30 cellular contexts compared by ENCODE assay signal in the genomic region with DNA sequence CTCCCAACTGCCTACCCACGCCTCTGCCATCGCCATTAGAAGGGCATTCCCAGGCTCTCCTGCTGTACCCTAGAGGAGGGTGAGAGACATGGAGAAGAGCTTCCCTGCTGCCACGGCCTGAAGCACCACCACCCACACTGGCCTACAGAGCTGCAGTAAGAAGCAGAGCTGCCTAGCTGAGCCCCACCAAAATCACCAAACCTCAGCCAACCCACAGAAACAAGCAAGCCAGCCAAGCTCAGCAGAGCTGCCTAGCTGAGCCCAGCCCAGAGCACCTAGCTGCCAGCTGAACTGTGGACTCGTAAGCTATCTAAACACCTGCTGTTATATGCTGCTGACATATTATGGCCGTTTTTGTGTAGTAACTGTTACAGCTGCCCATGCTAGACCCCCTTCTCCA.
"Had no signal": no experiment of that assay in that cellular context is flagged by ENCODE, and none has a peak within 500 bp of the region (broad histone marks: within the 10 kb centered on the region; RNA-seq: fewer than 3 reads in every experiment).

No MANE protein-coding gene starts in this region.

- H3K36me3 ChIP-seq: neural progenitor cell, ovary, spleen, stomach, thoracic aorta, thyroid gland, tibial nerve, upper lobe of left lung, vagina had no signal

- H3K4me2 ChIP-seq: neural progenitor cell, smooth muscle cell had no signal

- ATAC-seq: natural killer cell; psoas muscle; right cardiac atrium; sciatic nerve; stimulated activated naive B cell treated with anti-CD40 and anti-IgM and Interleukin-4, amounts not matched to agents 10 μg/mL and 1 μg/mL and 100 μg/mL, for 72 hours had no signal

- H3K27me3 ChIP-seq: neural progenitor cell, ovary, spleen, stomach, thyroid gland, tibial nerve, upper lobe of left lung, vagina had no signal

- H2AFZ ChIP-seq: neural progenitor cell, parathyroid adenoma had no signal

- H3K4me3 ChIP-seq: neural progenitor cell, ovary, psoas muscle, skin epidermis, smooth muscle cell, spleen, stomach, thoracic aorta, thyroid gland, tibial nerve, upper lobe of left lung, vagina had no signal

- H3K36me3 Mint-ChIP-seq: natural killer cell; neural progenitor cell; stimulated activated naive B cell treated with anti-CD40 and anti-IgM and Interleukin-4, amounts not matched to agents 10 μg/mL and 1 μg/mL and 100 μg/mL, for 72 hours had no signal

- FAIRE-seq: urothelium cell line had no signal

- H3K79me2 ChIP-seq: parathyroid adenoma had no signal

- H3K9me3 ChIP-seq: ovary, psoas muscle, spleen, stomach, thoracic aorta, thyroid gland, tibial nerve, upper lobe of left lung, vagina had no signal

- H3K4me1 Mint-ChIP-seq: natural killer cell; neural progenitor cell; stimulated activated naive B cell treated with anti-CD40 and anti-IgM and Interleukin-4, amounts not matched to agents 10 μg/mL and 1 μg/mL and 100 μg/mL, for 72 hours had no signal

- H3K9ac ChIP-seq: neural progenitor cell, parathyroid adenoma had no signal

- H3K9me3 Mint-ChIP-seq: natural killer cell; nephron; neural progenitor cell; stimulated activated naive CD8-positive, alpha-beta T cell treated with anti-CD3 and anti-CD28 coated beads, Interleukin-15, Interleukin-2, amounts not matched to agents 100 ng/mL and 50 ng/mL, for 24 hours had no signal

- H3K27ac Mint-ChIP-seq: natural killer cell; nephron; neural progenitor cell; progenitor cell of endocrine pancreas; stimulated activated naive B cell treated with anti-CD40 and anti-IgM and Interleukin-4, amounts not matched to agents 10 μg/mL and 1 μg/mL and 100 μg/mL, for 72 hours; stimulated activated naive CD8-positive, alpha-beta T cell treated with anti-CD3 and anti-CD28 coated beads, Interleukin-15, Interleukin-2, amounts not matched to agents 100 ng/mL and 50 ng/mL, for 24 hours had no signal

- H3K27ac ChIP-seq: neural progenitor cell, ovary, parathyroid adenoma, psoas muscle, skin epidermis, spleen, stomach, thoracic aorta, thyroid gland, tibial nerve, upper lobe of left lung, vagina had no signal

- H3K4me3 Mint-ChIP-seq: natural killer cell; nephron; neural progenitor cell; stimulated activated naive B cell treated with anti-CD40 and anti-IgM and Interleukin-4, amounts not matched to agents 10 μg/mL and 1 μg/mL and 100 μg/mL, for 72 hours; stimulated activated naive CD8-positive, alpha-beta T cell treated with anti-CD3 and anti-CD28 coated beads, Interleukin-15, Interleukin-2, amounts not matched to agents 100 ng/mL and 50 ng/mL, for 24 hours had no signal

- H3K4me1 ChIP-seq: neural progenitor cell, parathyroid adenoma, psoas muscle, spleen, stomach, thyroid gland, tibial nerve, upper lobe of left lung, vagina had no signal

- DNase-seq: natural killer cell; occipital lobe; ovary; posterior cingulate gyrus; psoas muscle; right cardiac atrium; spleen; stimulated activated CD4-positive, alpha-beta T cell treated with anti-CD3 and anti-CD28 coated beads, Interleukin-12 subunit alpha, Interleukin-12 subunit beta, amount 100 ng/mL, for 4 hours; stimulated activated CD4-positive, alpha-beta T cell treated with anti-CD3 and anti-CD28 coated beads, Interleukin-1b, Interleukin-23, amount 100 ng/mL, for 48 hours; stimulated activated CD4-positive, alpha-beta T cell treated with anti-CD3 and anti-CD28 coated beads, Interleukin-4, amount 100 ng/mL, for 1 hour; stimulated activated CD4-positive, alpha-beta T cell treated with anti-CD3 and anti-CD28 coated beads, Interleukin-4, amount 100 ng/mL, for 4 hours; stimulated activated CD8-positive, alpha-beta memory T cell treated with anti-CD3 and anti-CD28 coated beads, Interleukin-4, amount 100 ng/mL, for 48 hours; stimulated activated naive B cell treated with anti-CD40 and anti-IgM and Interleukin-4, amounts not matched to agents 10 μg/mL and 1 μg/mL and 100 μg/mL, for 72 hours; stimulated activated naive CD4-positive, alpha-beta T cell treated with Interleukin-2 at 50 U/mL for 16 hours; stomach; thyroid gland; trophoblast cell; upper lobe of left lung had no signal
